10 cellular contexts compared by ENCODE assay signal in the genomic region with DNA sequence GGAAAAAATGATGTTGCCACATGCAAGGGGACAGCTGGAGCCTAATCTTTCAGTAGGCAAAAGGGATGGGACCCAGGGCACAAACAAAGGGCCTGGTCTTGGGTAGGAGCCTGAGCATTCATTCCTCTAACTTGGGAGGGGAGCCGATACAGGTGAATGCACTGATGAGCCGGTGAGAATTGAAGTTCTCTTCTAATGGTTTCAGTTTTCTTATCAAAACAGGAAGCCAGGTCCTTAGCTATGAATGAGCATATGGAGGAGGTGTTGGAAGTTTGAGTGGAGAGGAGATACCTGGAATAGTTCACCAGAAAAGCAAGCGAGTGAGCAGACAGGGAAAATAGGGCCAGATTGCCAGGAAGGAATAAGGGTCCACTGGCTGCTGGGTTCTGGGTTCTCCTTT. TPM values are rescaled to one million over a fixed set of nuclear protein-coding genes. Genes with fewer than 3 reads are reported as not detected.
DNase-seq lines count a peak whose midpoint lies in the region; ATAC-seq and TF ChIP-seq lines count a peak whose summit lies in the region.
"Had no signal": no experiment of that assay in that cellular context is flagged by ENCODE, and none has a peak within 500 bp of the region (broad histone marks: within the 10 kb centered on the region; RNA-seq: fewer than 3 reads in every experiment).

No MANE protein-coding gene starts in this region.

- peaks cover 92% of the 10 kb centered on the region for H3K4me1 Mint-ChIP-seq in activated naive CD4-positive, alpha-beta T cell treated with anti-CD3 and anti-CD28 coated beads, Interleukin-2, amount 50 U/mL, for 24 hours

- intact Hi-C loops in upper lobe of right lung (cut with DNase I), result no loop called here

- peaks cover 48% of the 10 kb centered on the region for H3K4me1 ChIP-seq in OCI-LY3 (ENCODE audit: low read length)
- H3K4me1 ChIP-seq in upper lobe of right lung, result no peaks in the 10 kb centered on the region

- H3K79me2 ChIP-seq in OCI-LY3 (ENCODE audit: low read length), result 0 out of 2 replicates have a peak, but pooled peaks cover 4% of the 10 kb centered on the region

- H3K36me3 ChIP-seq in OCI-LY3 (replicated peaks; ENCODE audit: low read depth, low read length) (peaks cover 7% of the 10 kb centered on the region), upper lobe of right lung (no peaks in the 10 kb centered on the region)

- no peaks in the 10 kb centered on the region for H3K9me3 Mint-ChIP-seq in activated naive CD4-positive, alpha-beta T cell treated with anti-CD3 and anti-CD28 coated beads, Interleukin-2, amount 50 U/mL, for 24 hours

- peak; percentile 51 for ATAC-seq in HG02623 (IDR thresholded peaks at IDR 0.05; ENCODE audit: unreplicated experiment)
- ATAC-seq in upper lobe of right lung, result peak; percentile 53

- no peaks in the 10 kb centered on the region for H3K27me3 Mint-ChIP-seq in activated naive CD4-positive, alpha-beta T cell treated with anti-CD3 and anti-CD28 coated beads, Interleukin-2, amount 50 U/mL, for 24 hours

- H4K20me1 ChIP-seq in OCI-LY3 (ENCODE audit: insufficient read depth, low read length), result no peaks in the 10 kb centered on the region

- no peaks in the 10 kb centered on the region for H3K27me3 ChIP-seq in OCI-LY3 (ENCODE audit: low read depth, low read length)
- no peaks in the 10 kb centered on the region for H3K27me3 ChIP-seq in upper lobe of right lung

- no peak overlapping the region; the same call in 1 of the 2 replicates for H3K9ac ChIP-seq in OCI-LY3 (ENCODE audit: low read length)
- H3K9ac ChIP-seq: parathyroid adenoma had no signal

- peak overlapping the region; percentile 96 for H3K27ac Mint-ChIP-seq in activated naive CD4-positive, alpha-beta T cell treated with anti-CD3 and anti-CD28 coated beads, Interleukin-2, amount 50 U/mL, for 24 hours

- no peak for DNase-seq in activated naive CD4-positive, alpha-beta T cell treated with Interleukin-2 at 50 U/mL for 16 hours
- no peak for DNase-seq in upper lobe of right lung
- DNase-seq in LoVo (ENCODE audit: low spot score), result no peak
- DNase-seq in 8988T, result no peak
- no peak for DNase-seq in RPMI8226
- DNase-seq: Kasumi-1 had no signal

- H3K9me3 ChIP-seq in OCI-LY3 (ENCODE audit: insufficient read depth, low read length), result no peaks in the 10 kb centered on the region
- H3K9me3 ChIP-seq in upper lobe of right lung, result no peaks in the 10 kb centered on the region

- H3K36me3 Mint-ChIP-seq in activated naive CD4-positive, alpha-beta T cell treated with anti-CD3 and anti-CD28 coated beads, Interleukin-2, amount 50 U/mL, for 24 hours, result peaks cover 6% of the 10 kb centered on the region

- peak overlapping the region; percentile 2; the same call in 1 of the 2 replicates for H3K4me3 ChIP-seq in OCI-LY3 (ENCODE audit: low read length)
- H3K4me3 ChIP-seq in upper lobe of right lung, result no peak overlapping the region

- TF ChIP-seq CTCF in OCI-LY3 (IDR thresholded peaks at IDR 0.05; ENCODE audit: low read depth, low read length) (no peak), upper lobe of right lung (IDR thresholded peaks at IDR 0.05) (no peak)

- H3K4me2 ChIP-seq in OCI-LY3 (ENCODE audit: low read length), result peak overlapping the region; percentile 57

- H2AFZ ChIP-seq in OCI-LY3 (ENCODE audit: low read depth, low read length), result no peak overlapping the region
- H2AFZ ChIP-seq: parathyroid adenoma had no signal

- H3K4me3 Mint-ChIP-seq in activated naive CD4-positive, alpha-beta T cell treated with anti-CD3 and anti-CD28 coated beads, Interleukin-2, amount 50 U/mL, for 24 hours, result peak overlapping the region; percentile 83

- H3K27ac ChIP-seq in OCI-LY3 (ENCODE audit: low read length) (no peak overlapping the region), upper lobe of right lung (no peak overlapping the region)
- H3K27ac ChIP-seq: parathyroid adenoma had no signal

RNA-seq across cellular contexts. Expression of gene DPP4, which starts 10.1 kb away (rescaled TPM):
- 30.7 TPM for total RNA-seq in upper lobe of right lung
